In genomic region chr2:206635016-206635415, GRCh38 we compare ENCODE assay signal across 28 cellular contexts. TPM values are rescaled to one million over a fixed set of nuclear protein-coding genes. Genes with fewer than 3 reads are reported as not detected.
"Had no signal": no experiment of that assay in that cellular context is flagged by ENCODE, and none has a peak within 500 bp of the region (broad histone marks: within the 10 kb centered on the region; RNA-seq: fewer than 3 reads in every experiment).

No MANE protein-coding gene starts in this region.

- H3K4me3 ChIP-seq: adrenal gland, K562, SJCRH30, SK-N-MC had no signal

- DNase-seq: activated CD4-positive, alpha-beta T cell treated with anti-CD3 and anti-CD28 coated beads, Interleukin-2, amount 10 ng/mL, durations not matched to agents 24 days and 14 days; activated CD4-positive, alpha-beta T cell treated with anti-CD3 and anti-CD28 coated beads, Interleukin-2, amount 50 U/mL, for 4 hours; activated CD8-positive, alpha-beta T cell treated with anti-CD3 and anti-CD28 coated beads for 36 hours; activated effector memory CD4-positive, alpha-beta T cell treated with anti-CD3 and anti-CD28 coated beads, Interleukin-2, amount 50 U/mL, for 16 hours; activated naive CD4-positive, alpha-beta T cell; activated naive CD8-positive, alpha-beta T cell treated with anti-CD3 and anti-CD28 coated beads, Interleukin-2, amount 10 ng/mL, durations not matched to agents 7 days and 5 days; activated T-cell treated with anti-CD3 and anti-CD28 coated beads, Interleukin-2, amount 50 U/mL, for 1 hour; activated T-cell treated with anti-CD3 and anti-CD28 coated beads, Interleukin-2, amount 50 U/mL, for 72 hours; adrenal gland; anterior cingulate cortex; NCI-H1105; NCI-H1417 treated with DMSO at 0.1 percent for 48 hours; NCI-H187 treated with DMSO at 0.1 percent for 48 hours; NCI-H2081; NCI-H524 treated with DMSO at 0.1 percent for 48 hours; SHP77; SJCRH30; T1000 had no signal

- ATAC-seq: activated CD8-positive, alpha-beta T cell treated with anti-CD3 and anti-CD28 coated beads for 36 hours; activated T-cell treated with anti-CD3 and anti-CD28 coated beads, Interleukin-2, amount 50 U/mL, for 72 hours; activated T-helper 17 cell treated with anti-CD3 and anti-CD28 coated beads, Interleukin-2, amount 50 U/mL, for 72 hours; K562; Panc1 had no signal

- FAIRE-seq: K562 had no signal

- H3K9me3 ChIP-seq: adrenal gland, SJCRH30 had no signal

- H3K4me1 ChIP-seq: adrenal gland, SJCRH30 had no signal

- H3K27ac ChIP-seq: adrenal gland, SJCRH30, SK-N-MC had no signal

- H3K27me3 ChIP-seq: SJCRH30 had no signal

- H3K36me3 ChIP-seq: adrenal gland, SJCRH30 had no signal

RNA-seq across cellular contexts. Expression of gene FAM237A, which starts 7.3 kb away (rescaled TPM):
- total RNA-seq: activated CD4-positive, alpha-beta T cell treated with anti-CD3 and anti-CD28 coated beads, Interleukin-2, amount 10 ng/mL, durations not matched to agents 24 days and 14 days; activated CD8-positive, alpha-beta memory T cell treated with anti-CD3 and anti-CD28 coated beads for 36 hours; activated CD8-positive, alpha-beta T cell treated with anti-CD3 and anti-CD28 coated beads for 36 hours; activated naive CD8-positive, alpha-beta T cell treated with anti-CD3 and anti-CD28 coated beads, Interleukin-2, amount 10 ng/mL, durations not matched to agents 7 days and 5 days; activated T-cell treated with anti-CD3 and anti-CD28 coated beads, Interleukin-2, amount 50 U/mL, for 72 hours; activated T-helper 17 cell treated with anti-CD3 and anti-CD28 coated beads, Interleukin-2, amount 50 U/mL, for 72 hours; adrenal gland; K562; M059J; NCI-H460; RPMI7951; SJCRH30; T-helper 1 cell treated with Interleukin-12 subunit alpha and Interleukin-12 subunit beta and Interleukin-4 antibody, amounts not matched to agents 30 ng/mL and 1 ng/mL, for 36 hours; T-helper 2 cell treated with Interferon-gamma antibody and Interleukin-4, amounts not matched to agents 100 ng/mL and 5 ng/mL, for 36 hours had no signal
- polyA plus RNA-seq: adrenal gland, K562 had no signal
